ENCODE assay signal across 30 cellular contexts in the genomic region with DNA sequence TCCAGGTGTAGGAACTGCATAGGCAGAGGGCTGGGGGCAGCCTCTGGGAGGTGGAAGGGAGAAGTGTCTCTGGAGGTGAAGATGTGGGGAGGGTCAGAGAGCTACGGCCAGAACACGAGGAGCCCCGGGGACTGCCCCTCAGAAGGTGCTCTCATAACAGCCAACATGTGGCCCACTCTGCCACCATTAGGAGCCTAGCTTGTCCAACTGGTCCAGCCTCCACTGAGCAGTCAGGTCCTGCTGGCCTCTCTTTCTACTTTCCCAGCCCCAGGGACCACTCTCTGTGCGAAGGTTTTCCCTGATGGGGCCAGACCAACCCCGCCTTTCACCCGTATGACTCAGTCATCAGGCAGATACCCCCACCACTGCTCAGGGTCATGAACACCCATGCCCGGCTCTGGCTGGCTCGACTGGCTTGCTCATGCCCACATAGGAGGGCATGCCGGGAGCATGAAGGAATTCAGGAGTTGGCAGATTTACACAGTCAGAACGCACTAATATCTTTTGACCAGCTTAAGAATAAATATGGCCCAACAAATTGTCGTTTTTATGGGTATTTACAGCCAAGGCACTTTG.
"Had no signal": no experiment of that assay in that cellular context is flagged by ENCODE, and none has a peak within 500 bp of the region (broad histone marks: within the 10 kb centered on the region; RNA-seq: fewer than 3 reads in every experiment).

No MANE protein-coding gene starts in this region.

- ATAC-seq: activated CD4-positive, alpha-beta T cell treated with anti-CD3 and anti-CD28 coated beads for 36 hours; activated CD8-positive, alpha-beta memory T cell treated with anti-CD3 and anti-CD28 coated beads, Interleukin-2, amount 10 ng/mL, durations not matched to agents 7 days and 5 days; activated CD8-positive, alpha-beta T cell treated with anti-CD3 and anti-CD28 coated beads, Interleukin-2, amount 10 ng/mL, durations not matched to agents 7 days and 5 days; activated naive CD4-positive, alpha-beta T cell treated with anti-CD3 and anti-CD28 coated beads, Interleukin-2, amount 50 U/mL, for 72 hours; esophagus mucosa; heart left ventricle had no signal

- DNase-seq: activated CD4-positive, alpha-beta memory T cell treated with anti-CD3 and anti-CD28 coated beads for 36 hours; activated CD4-positive, alpha-beta T cell treated with anti-CD3 and anti-CD28 coated beads for 36 hours; activated CD4-positive, alpha-beta T cell treated with anti-CD3 and anti-CD28 coated beads, Interleukin-2, amount 10 ng/mL, durations not matched to agents 24 days and 14 days; activated CD4-positive, CD25-positive, alpha-beta regulatory T cell; activated CD4-positive, CD25-positive, alpha-beta regulatory T cell treated with anti-CD3 and anti-CD28 coated beads, Interleukin-2, amount 50 U/mL, for 72 hours; activated CD8-positive, alpha-beta memory T cell treated with anti-CD3 and anti-CD28 coated beads, Interleukin-2, amount 10 ng/mL, durations not matched to agents 7 days and 5 days; activated CD8-positive, alpha-beta memory T cell treated with anti-CD3 and anti-CD28 coated beads, Interleukin-2, amount 50 U/mL, for 4 hours; activated CD8-positive, alpha-beta T cell treated with anti-CD3 and anti-CD28 coated beads, Interleukin-2, amount 10 ng/mL, durations not matched to agents 7 days and 5 days; activated effector memory CD4-positive, alpha-beta T cell treated with anti-CD3 and anti-CD28 coated beads, Interleukin-2, amount 50 U/mL, for 16 hours; activated naive CD4-positive, alpha-beta T cell treated with anti-CD3 and anti-CD28 coated beads, Interleukin-2, amount 10 ng/mL, durations not matched to agents 7 days and 5 days; activated naive CD8-positive, alpha-beta T cell treated with anti-CD3 and anti-CD28 coated beads, Interleukin-2, amount 10 ng/mL, durations not matched to agents 7 days and 5 days; activated T-cell treated with anti-CD3 and anti-CD28 coated beads, Interleukin-2, amount 50 U/mL, for 1 hour; activated T-cell treated with anti-CD3 and anti-CD28 coated beads, Interleukin-2, amount 50 U/mL, for 48 hours; amniotic stem cell; anterior cingulate cortex; brain microvascular endothelial cell; dorsolateral prefrontal cortex; effector memory CD4-positive, alpha-beta T cell; endodermal cell; foreskin fibroblast; glutamatergic neuron; heart left ventricle; T-helper 2 cell had no signal

- H3K27ac ChIP-seq: brain microvascular endothelial cell, coronary artery, dorsolateral prefrontal cortex, heart left ventricle had no signal

- H3K4me1 ChIP-seq: heart left ventricle had no signal

- H3K4me1 Mint-ChIP-seq: activated CD4-positive, alpha-beta T cell treated with anti-CD3 and anti-CD28 coated beads for 36 hours; activated CD4-positive, alpha-beta T cell treated with anti-CD3 and anti-CD28 coated beads, Interleukin-2, amount 10 ng/mL, durations not matched to agents 24 days and 14 days; activated CD8-positive, alpha-beta memory T cell treated with anti-CD3 and anti-CD28 coated beads, Interleukin-2, amount 10 ng/mL, durations not matched to agents 7 days and 5 days; activated naive CD4-positive, alpha-beta T cell treated with anti-CD3 and anti-CD28 coated beads, Interleukin-2, amount 10 ng/mL, durations not matched to agents 7 days and 5 days; activated naive CD8-positive, alpha-beta T cell treated with anti-CD3 and anti-CD28 coated beads, Interleukin-2, amount 10 ng/mL, durations not matched to agents 7 days and 5 days; central memory CD8-positive, alpha-beta T cell; endodermal cell had no signal

- H3K4me3 Mint-ChIP-seq: activated CD4-positive, alpha-beta memory T cell treated with anti-CD3 and anti-CD28 coated beads for 36 hours; activated CD4-positive, alpha-beta T cell treated with anti-CD3 and anti-CD28 coated beads for 36 hours; activated CD4-positive, alpha-beta T cell treated with anti-CD3 and anti-CD28 coated beads, Interleukin-2, amount 10 ng/mL, durations not matched to agents 24 days and 14 days; activated CD8-positive, alpha-beta memory T cell treated with anti-CD3 and anti-CD28 coated beads, Interleukin-2, amount 10 ng/mL, durations not matched to agents 7 days and 5 days; activated CD8-positive, alpha-beta T cell treated with anti-CD3 and anti-CD28 coated beads, Interleukin-2, amount 10 ng/mL, durations not matched to agents 7 days and 5 days; activated naive CD4-positive, alpha-beta T cell treated with anti-CD3 and anti-CD28 coated beads, Interleukin-2, amount 10 ng/mL, durations not matched to agents 7 days and 5 days; activated naive CD8-positive, alpha-beta T cell treated with anti-CD3 and anti-CD28 coated beads, Interleukin-2, amount 10 ng/mL, durations not matched to agents 7 days and 5 days; activated T-helper 1 cell treated with anti-CD3 and anti-CD28 coated beads, Interleukin-12 subunit alpha, Interleukin-12 subunit beta, Interleukin-2, Interleukin-4 antibody, amounts not matched to agents 30 ng/mL and 10 ng/mL and 1 ng/mL, durations not matched to agents 14 hours and 24 hours and 36 hours; central memory CD8-positive, alpha-beta T cell; dendritic cell treated with granulocyte-macrophage colony-stimulating factor and Interleukin-4, amounts not matched to agents 40 ng/mL and 50 ng/mL, for 4 days; endodermal cell had no signal

- H3K4me3 ChIP-seq: coronary artery, dorsolateral prefrontal cortex, heart left ventricle had no signal

- H3K9me3 Mint-ChIP-seq: activated CD4-positive, alpha-beta memory T cell treated with anti-CD3 and anti-CD28 coated beads for 36 hours; activated CD4-positive, alpha-beta T cell treated with anti-CD3 and anti-CD28 coated beads, Interleukin-2, amount 10 ng/mL, durations not matched to agents 24 days and 14 days; activated naive CD4-positive, alpha-beta T cell treated with anti-CD3 and anti-CD28 coated beads, Interleukin-2, amount 10 ng/mL, durations not matched to agents 7 days and 5 days; activated naive CD4-positive, alpha-beta T cell treated with anti-CD3 and anti-CD28 coated beads, Interleukin-2, amount 50 U/mL, for 72 hours; activated naive CD8-positive, alpha-beta T cell treated with anti-CD3 and anti-CD28 coated beads, Interleukin-2, amount 10 ng/mL, durations not matched to agents 7 days and 5 days; activated T-helper 1 cell treated with anti-CD3 and anti-CD28 coated beads, Interleukin-12 subunit alpha, Interleukin-12 subunit beta, Interleukin-2, Interleukin-4 antibody, amounts not matched to agents 30 ng/mL and 10 ng/mL and 1 ng/mL, durations not matched to agents 14 hours and 24 hours and 36 hours; activated T-helper 2 cell treated with anti-CD3 and anti-CD28 coated beads, Interferon-gamma antibody, Interleukin-2, Interleukin-4, amounts not matched to agents 10 μg/mL and 5 μg/mL and 100 μg/mL, durations not matched to agents 14 hours and 24 hours and 36 hours; central memory CD8-positive, alpha-beta T cell; dendritic cell treated with granulocyte-macrophage colony-stimulating factor and Interleukin-4, amounts not matched to agents 40 ng/mL and 50 ng/mL, for 4 days; endodermal cell had no signal

- H3K27ac Mint-ChIP-seq: activated CD4-positive, alpha-beta memory T cell treated with anti-CD3 and anti-CD28 coated beads for 36 hours; activated CD4-positive, alpha-beta T cell treated with anti-CD3 and anti-CD28 coated beads for 36 hours; activated CD4-positive, alpha-beta T cell treated with anti-CD3 and anti-CD28 coated beads, Interleukin-2, amount 10 ng/mL, durations not matched to agents 24 days and 14 days; activated CD8-positive, alpha-beta memory T cell treated with anti-CD3 and anti-CD28 coated beads, Interleukin-2, amount 10 ng/mL, durations not matched to agents 7 days and 5 days; activated CD8-positive, alpha-beta T cell treated with anti-CD3 and anti-CD28 coated beads, Interleukin-2, amount 10 ng/mL, durations not matched to agents 7 days and 5 days; activated naive CD4-positive, alpha-beta T cell treated with anti-CD3 and anti-CD28 coated beads, Interleukin-2, amount 10 ng/mL, durations not matched to agents 7 days and 5 days; activated naive CD4-positive, alpha-beta T cell treated with anti-CD3 and anti-CD28 coated beads, Interleukin-2, amount 50 U/mL, for 72 hours; activated naive CD8-positive, alpha-beta T cell treated with anti-CD3 and anti-CD28 coated beads, Interleukin-2, amount 10 ng/mL, durations not matched to agents 7 days and 5 days; activated T-helper 1 cell treated with anti-CD3 and anti-CD28 coated beads, Interleukin-12 subunit alpha, Interleukin-12 subunit beta, Interleukin-2, Interleukin-4 antibody, amounts not matched to agents 30 ng/mL and 10 ng/mL and 1 ng/mL, durations not matched to agents 14 hours and 24 hours and 36 hours; activated T-helper 2 cell treated with anti-CD3 and anti-CD28 coated beads, Interferon-gamma antibody, Interleukin-2, Interleukin-4, amounts not matched to agents 10 μg/mL and 5 μg/mL and 100 μg/mL, durations not matched to agents 14 hours and 24 hours and 36 hours; dendritic cell treated with granulocyte-macrophage colony-stimulating factor and Interleukin-4, amounts not matched to agents 40 ng/mL and 50 ng/mL, for 4 days; endodermal cell had no signal

- H3K9me3 ChIP-seq: heart left ventricle had no signal

- H3K36me3 Mint-ChIP-seq: activated CD4-positive, alpha-beta memory T cell treated with anti-CD3 and anti-CD28 coated beads for 36 hours; activated CD8-positive, alpha-beta memory T cell treated with anti-CD3 and anti-CD28 coated beads, Interleukin-2, amount 10 ng/mL, durations not matched to agents 7 days and 5 days; activated naive CD4-positive, alpha-beta T cell treated with anti-CD3 and anti-CD28 coated beads, Interleukin-2, amount 10 ng/mL, durations not matched to agents 7 days and 5 days; activated naive CD4-positive, alpha-beta T cell treated with anti-CD3 and anti-CD28 coated beads, Interleukin-2, amount 50 U/mL, for 72 hours; activated naive CD8-positive, alpha-beta T cell treated with anti-CD3 and anti-CD28 coated beads, Interleukin-2, amount 10 ng/mL, durations not matched to agents 7 days and 5 days had no signal

- H3K36me3 ChIP-seq: brain microvascular endothelial cell, heart left ventricle had no signal

- H3K27me3 ChIP-seq: brain microvascular endothelial cell had no signal
